ENCODE assay signal across 15 cellular contexts in genomic region chrX:72271812-72272211, GRCh38. TPM values are rescaled to one million over a fixed set of nuclear protein-coding genes. Genes with fewer than 3 reads are reported as not detected.
A peak's percentile ranks its signal among the peaks of the same experiment; 100 is the strongest.
DNase-seq lines count a peak whose midpoint lies in the region; ATAC-seq and TF ChIP-seq lines count a peak whose summit lies in the region.
"Had no signal": no experiment of that assay in that cellular context is flagged by ENCODE, and none has a peak within 500 bp of the region (broad histone marks: within the 10 kb centered on the region; RNA-seq: fewer than 3 reads in every experiment).

No MANE protein-coding gene starts in this region.

- TF ChIP-seq CTCF in PC-3 (conservative IDR thresholded peaks at IDR 0.05; ENCODE audit: low read depth, low read length) (no peak), chondrocyte (IDR thresholded peaks at IDR 0.05) (no peak)

- CTCF ChIA-PET in activated naive CD4-positive, alpha-beta T cell treated with anti-CD3 and anti-CD28 coated beads for 36 hours (lab: Charles Lee): interaction anchor here (0.9 kb wide), 1 partner anchor 26 kb away, joined by 3 read pairs; no protein-coding TSS in a partner anchor
- CTCF ChIA-PET in PC-3 (lab: Charles Lee): no interaction called here

- H3K4me3 ChIP-seq in PC-3 (ENCODE audit: low read length): no peak overlapping the region
- H3K4me3 ChIP-seq: coronary artery, pancreas, uterus had no signal

- no peaks in the 10 kb centered on the region for H3K9me2 ChIP-seq in PC-3 (replicated peaks; ENCODE audit: low read length)

- peak overlapping the region; percentile 89 for H3K27ac Mint-ChIP-seq in activated naive CD4-positive, alpha-beta T cell treated with anti-CD3 and anti-CD28 coated beads for 36 hours
- H3K27ac Mint-ChIP-seq in chondrocyte (ENCODE audit: unreplicated experiment): peak overlapping the region; percentile 77
- H3K27ac Mint-ChIP-seq in stimulated activated naive CD8-positive, alpha-beta T cell treated with anti-CD3 and anti-CD28 coated beads, Interleukin-15, amount 100 ng/mL, for 72 hours: peak overlapping the region in 1 of 2 donors; percentile 84

- peak overlapping the region; percentile 20 for H3K4me3 Mint-ChIP-seq in activated naive CD4-positive, alpha-beta T cell treated with anti-CD3 and anti-CD28 coated beads for 36 hours
- H3K4me3 Mint-ChIP-seq in chondrocyte (ENCODE audit: unreplicated experiment): no peak overlapping the region
- peak overlapping the region; percentile 5 to 22 for H3K4me3 Mint-ChIP-seq in stimulated activated naive CD8-positive, alpha-beta T cell treated with anti-CD3 and anti-CD28 coated beads, Interleukin-15, amount 100 ng/mL, for 72 hours

- H3K36me3 Mint-ChIP-seq in activated naive CD4-positive, alpha-beta T cell treated with anti-CD3 and anti-CD28 coated beads for 36 hours (ENCODE audit: low read depth): peaks cover 55% of the 10 kb centered on the region
- H3K36me3 Mint-ChIP-seq in chondrocyte (ENCODE audit: low read depth): peaks cover 53% of the 10 kb centered on the region

- no peaks in the 10 kb centered on the region for H3K9me3 Mint-ChIP-seq in activated naive CD4-positive, alpha-beta T cell treated with anti-CD3 and anti-CD28 coated beads for 36 hours
- H3K9me3 Mint-ChIP-seq in chondrocyte (ENCODE audit: low read depth): no peaks in the 10 kb centered on the region
- H3K9me3 Mint-ChIP-seq in stimulated activated naive CD8-positive, alpha-beta T cell treated with anti-CD3 and anti-CD28 coated beads, Interleukin-15, amount 100 ng/mL, for 72 hours: no peaks in the 10 kb centered on the region

- H3K79me2 ChIP-seq in PC-3 (ENCODE audit: low read length): peaks cover 61% of the 10 kb centered on the region

- no peak overlapping the region for H3K9ac ChIP-seq in PC-3 (ENCODE audit: low read length)

- peak overlapping the region; percentile 97 for H3K4me2 ChIP-seq in PC-3 (ENCODE audit: low read length)

- ATAC-seq in PC-3 (no peak), HG03521 (IDR thresholded peaks at IDR 0.05; ENCODE audit: unreplicated experiment) (no peak), HG03039 (IDR thresholded peaks at IDR 0.05; ENCODE audit: unreplicated experiment) (no peak)
- no peak for ATAC-seq in stimulated activated naive CD8-positive, alpha-beta T cell treated with anti-CD3 and anti-CD28 coated beads, Interleukin-15, amount 100 ng/mL, for 72 hours
- ATAC-seq: activated CD4-positive, CD25-positive, alpha-beta regulatory T cell treated with anti-CD3 and anti-CD28 coated beads, Interleukin-2, amount 50 U/mL, for 24 hours had no signal

- H4K20me1 ChIP-seq in PC-3 (ENCODE audit: low read length): peaks cover 71% of the 10 kb centered on the region

- H2AFZ ChIP-seq in PC-3 (ENCODE audit: low read length): no peak overlapping the region

- no peaks in the 10 kb centered on the region for H3K27me3 ChIP-seq in PC-3 (ENCODE audit: low read length)
- H3K27me3 ChIP-seq: pancreas, uterus had no signal

- H3K27ac ChIP-seq in PC-3 (ENCODE audit: low read length): 0 out of 2 replicates have a peak overlapping the region, but pooled peaks have one; percentile 16
- H3K27ac ChIP-seq: coronary artery, pancreas, uterus had no signal

- H3K9me3 ChIP-seq in PC-3 (ENCODE audit: low read length): no peaks in the 10 kb centered on the region
- H3K9me3 ChIP-seq: pancreas, uterus had no signal

- no TSS peak for BruUV-seq in PC-3 (replicated peaks; lab: Mats Ljungman, UMichigan)

- peaks cover 49% of the 10 kb centered on the region for H3K4me1 Mint-ChIP-seq in activated naive CD4-positive, alpha-beta T cell treated with anti-CD3 and anti-CD28 coated beads for 36 hours (ENCODE audit: low read depth)
- H3K4me1 Mint-ChIP-seq in chondrocyte (ENCODE audit: low read depth): peaks cover 73% of the 10 kb centered on the region
- peaks cover 55% of the 10 kb centered on the region for H3K4me1 Mint-ChIP-seq in stimulated activated naive CD8-positive, alpha-beta T cell treated with anti-CD3 and anti-CD28 coated beads, Interleukin-15, amount 100 ng/mL, for 72 hours

- peaks cover 54% of the 10 kb centered on the region for H3K4me1 ChIP-seq in PC-3 (ENCODE audit: insufficient read depth, low read length)
- H3K4me1 ChIP-seq: uterus had no signal

- H3F3A ChIP-seq in PC-3 (ENCODE audit: low read length, unreplicated experiment): peaks cover 25% of the 10 kb centered on the region

- POLR2A ChIA-PET in PC-3 (lab: Charles Lee; ENCODE audit: unreplicated experiment): no interaction called here

- peaks cover 82% of the 10 kb centered on the region for H3K36me3 ChIP-seq in PC-3 (ENCODE audit: low read depth, low read length)
- H3K36me3 ChIP-seq: uterus had no signal

- no peaks in the 10 kb centered on the region for H3K27me3 Mint-ChIP-seq in activated naive CD4-positive, alpha-beta T cell treated with anti-CD3 and anti-CD28 coated beads for 36 hours (ENCODE audit: low read depth)
- no peaks in the 10 kb centered on the region for H3K27me3 Mint-ChIP-seq in chondrocyte (ENCODE audit: low read depth)
- no peaks in the 10 kb centered on the region for H3K27me3 Mint-ChIP-seq in stimulated activated naive CD8-positive, alpha-beta T cell treated with anti-CD3 and anti-CD28 coated beads, Interleukin-15, amount 100 ng/mL, for 72 hours

- no peak for DNase-seq in activated naive CD4-positive, alpha-beta T cell treated with anti-CD3 and anti-CD28 coated beads for 36 hours
- no peak for DNase-seq in activated naive CD4-positive, alpha-beta T cell treated with anti-CD3 and anti-CD28 coated beads, Interleukin-2, amount 50 U/mL, for 16 hours
- DNase-seq in PC-3 (no peak), chondrocyte (ENCODE audit: low spot score) (no peak), kidney tubule cell (ENCODE audit: low spot score) (no peak)
- DNase-seq in stimulated activated naive CD8-positive, alpha-beta T cell treated with anti-CD3 and anti-CD28 coated beads, Interleukin-15, amount 100 ng/mL, for 72 hours: no peak
- DNase-seq: AML-193, NCI-H2081 treated with DMSO at 0.1 percent for 48 hours, pancreas, uterus had no signal

- intact Hi-C loops in activated naive CD4-positive, alpha-beta T cell treated with anti-CD3 and anti-CD28 coated beads for 36 hours (cut with micrococcal nuclease): loop anchor here (10.0 kb wide), 1 partner anchor 257 kb away; no protein-coding TSS in a partner anchor
- intact Hi-C loops in PC-3 (cut with micrococcal nuclease): no loop called here

RNA-seq across cellular contexts. Expression of gene RPS4X, which starts 5.2 kb away (rescaled TPM):
- 1,000 to 10,000 TPM; 1,429 to 1,503 TPM for total RNA-seq in activated naive CD4-positive, alpha-beta T cell treated with anti-CD3 and anti-CD28 coated beads for 36 hours
- total RNA-seq in PC-3 (2014; rRNA removed): 617 and 780 TPM in 2 replicates
- total RNA-seq in chondrocyte: 988 to 1,163 TPM (median 1,016 TPM) in 3 replicates

RNA-seq across cellular contexts. Expression of gene ERCC6L, which starts 33.0 kb away (rescaled TPM):
- 1 to 10 TPM; 9.5 to 9.6 TPM for total RNA-seq in activated naive CD4-positive, alpha-beta T cell treated with anti-CD3 and anti-CD28 coated beads for 36 hours
- total RNA-seq in PC-3 (2014; rRNA removed) (13.0 and 14.6 TPM in 2 replicates), chondrocyte (0.82 to 1.9 TPM (median 0.87 TPM) in 3 replicates)

RNA-seq across cellular contexts. Expression of gene CITED1, which starts 33.9 kb away (rescaled TPM):
- not detected for total RNA-seq in activated naive CD4-positive, alpha-beta T cell treated with anti-CD3 and anti-CD28 coated beads for 36 hours
- 0.40 and 1.8 TPM in 2 replicates for total RNA-seq in PC-3 (2014; rRNA removed)
- total RNA-seq in chondrocyte: 0.68 to 0.77 TPM (median 0.77 TPM) in 3 replicates
- total RNA-seq: lung microvascular endothelial cell had no signal
